In genomic region chr1:85459274-85459673, GRCh38 we compare ENCODE assay signal across 13 cellular contexts. TPM values are rescaled to one million over a fixed set of nuclear protein-coding genes. Genes with fewer than 3 reads are reported as not detected.
A peak's percentile ranks its signal among the peaks of the same experiment; 100 is the strongest.
DNase-seq lines count a peak whose midpoint lies in the region; ATAC-seq, FAIRE-seq and TF ChIP-seq lines count a peak whose summit lies in the region.
"Had no signal": no experiment of that assay in that cellular context is flagged by ENCODE, and none has a peak within 500 bp of the region (broad histone marks: within the 10 kb centered on the region; RNA-seq: fewer than 3 reads in every experiment).

No MANE protein-coding gene starts in this region.

- 44 to 52% methylated on average over 2 of the region's 2 CpGs for WGBS in heart right ventricle, 2 donors
- WGBS in right lobe of liver (ENCODE audit: insufficient coverage, low coverage, low lambda C conversion rate, missing lambda C conversion rate): 4% methylated on average over 2 of the region's 2 CpGs
- 20 to 24% methylated on average over 2 of the region's 2 CpGs for WGBS in testis, 2 donors

- H3K9me3 ChIP-seq in heart right ventricle: no peaks in the 10 kb centered on the region
- H3K9me3 ChIP-seq in left ventricle myocardium inferior (replicated peaks): no peaks in the 10 kb centered on the region
- no peaks in the 10 kb centered on the region for H3K9me3 ChIP-seq in right lobe of liver
- H3K9me3 ChIP-seq in testis: no peaks in the 10 kb centered on the region

- H3K4me1 ChIP-seq in heart right ventricle (peaks cover 0 to 27% (median 9%) of the 10 kb centered on the region in 9 donors), left ventricle myocardium inferior (peaks cover 16% of the 10 kb centered on the region), right lobe of liver (peaks cover 0 to 62% (median 23%) of the 10 kb centered on the region in 4 donors), testis (peaks cover 38% of the 10 kb centered on the region)

- H3K4me3 ChIP-seq in heart right ventricle: no peak overlapping the region
- no peak overlapping the region for H3K4me3 ChIP-seq in left ventricle myocardium inferior
- H3K4me3 ChIP-seq in right lobe of liver: no peak overlapping the region
- H3K4me3 ChIP-seq in testis: no peak overlapping the region

- H3K27me3 ChIP-seq in heart right ventricle: peaks cover 0 to 11% (median 0%) of the 10 kb centered on the region in 7 donors
- no peaks in the 10 kb centered on the region for H3K27me3 ChIP-seq in left ventricle myocardium inferior (ENCODE audit: low read depth)
- H3K27me3 ChIP-seq in right lobe of liver: no peaks in the 10 kb centered on the region
- H3K27me3 ChIP-seq in testis: no peaks in the 10 kb centered on the region

- TF ChIP-seq CTCF in heart right ventricle (IDR thresholded peaks at IDR 0.05) (no peak), left ventricle myocardium inferior (IDR thresholded peaks at IDR 0.05; ENCODE audit: borderline replicate concordance) (no peak), right lobe of liver (IDR thresholded peaks at IDR 0.05) (no peak), testis (IDR thresholded peaks at IDR 0.05) (no peak)

- TF ChIP-seq POLR2A in right lobe of liver (IDR thresholded peaks at IDR 0.05) (no peak), testis (IDR thresholded peaks at IDR 0.05) (no peak)

- intact Hi-C loops in heart right ventricle (cut with DNase I) (no loop called here), left ventricle myocardium inferior (cut with micrococcal nuclease) (no loop called here), right lobe of liver (cut with DNase I) (no loop called here), testis (cut with DNase I; ENCODE audit: low total_unique reads) (no loop called here)

- no peak for DNase-seq in heart right ventricle
- DNase-seq in left ventricle myocardium inferior: no peak
- DNase-seq in right lobe of liver: no peak
- DNase-seq in testis: peak; percentile 51
- no peak for DNase-seq in stimulated activated CD8-positive, alpha-beta memory T cell treated with anti-CD3 and anti-CD28 coated beads, Interleukin-4, amount 100 ng/mL, for 48 hours
- DNase-seq in stimulated activated CD4-positive, alpha-beta T cell treated with anti-CD3 and anti-CD28 coated beads, Interleukin-15, amount 100 ng/mL, for 24 hours: no peak
- no peak for DNase-seq in DMS153 (lab: John Stamatoyannopoulos, UW)
- DNase-seq: 8988T, C1 segment of cervical spinal cord, DMS53, PC-3 had no signal

- H3K36me3 ChIP-seq in heart right ventricle (no peaks in the 10 kb centered on the region), left ventricle myocardium inferior (no peaks in the 10 kb centered on the region), right lobe of liver (no peaks in the 10 kb centered on the region), testis (ENCODE audit: low read depth, missing control alignments) (no peaks in the 10 kb centered on the region)

- ATAC-seq in heart right ventricle (peak in 5 of 8 donors; percentile 29 to 62 (median 45)), right lobe of liver (peak in 1 of 4 donors; percentile 5)
- ATAC-seq: HCT116, PC-3 had no signal

- H3K27ac ChIP-seq in heart right ventricle (peak overlapping the region in 2 of 10 donors; percentile 0 to 19), left ventricle myocardium inferior (replicated peaks) (no peak overlapping the region), right lobe of liver (peak overlapping the region in 2 of 3 donors; percentile 71), testis (peak overlapping the region; percentile 51 to 55)

- FAIRE-seq in endometrium (lab: Jason Lieb, UNC): peak; percentile 97

RNA-seq across cellular contexts. Expression of gene DDAH1, which starts 5.7 kb away (rescaled TPM):
- total RNA-seq in heart right ventricle (10 to 100 TPM in 7 of 10 donors, 1 to 10 TPM in 3; 5.4 to 29.0 (median 19.0) TPM), left ventricle myocardium inferior (10.1 TPM), right lobe of liver (10 to 100 TPM; 54.9 to 94.9 (median 66.2) TPM), testis (10 to 100 TPM; 54.3 to 71.3 TPM)
- polyA plus RNA-seq in heart right ventricle (10 to 100 TPM in 1 of 2 donors, 1 to 10 TPM in 1; 2.7 to 11.0 TPM), testis (ENCODE audit: insufficient read depth, low read depth, low replicate concordance) (45.3 TPM)
